8 cellular contexts compared by ENCODE assay signal in genomic region chr1:15949453-15950245, GRCh38. TPM values are rescaled to one million over a fixed set of nuclear protein-coding genes. Genes with fewer than 3 reads are reported as not detected.
DNase-seq lines count a peak whose midpoint lies in the region; ATAC-seq and TF ChIP-seq lines count a peak whose summit lies in the region.

No MANE protein-coding gene starts in this region.

- TF ChIP-seq CTCF in colonic mucosa (IDR thresholded peaks at IDR 0.05) (no peak), lower lobe of right lung (IDR thresholded peaks at IDR 0.05) (no peak)

- ATAC-seq in HG03521 (IDR thresholded peaks at IDR 0.05; ENCODE audit: unreplicated experiment) (peak; percentile 84), lower lobe of right lung (peak; percentile 91)

- peaks cover 10% of the 10 kb centered on the region for H3K36me3 ChIP-seq in colonic mucosa
- peaks cover 37% of the 10 kb centered on the region for H3K36me3 ChIP-seq in lower lobe of right lung

- no peaks in the 10 kb centered on the region for H3K9me3 ChIP-seq in colonic mucosa
- no peaks in the 10 kb centered on the region for H3K9me3 ChIP-seq in lower lobe of right lung

- peaks cover 7% of the 10 kb centered on the region for H3K4me1 ChIP-seq in colonic mucosa
- H3K4me1 ChIP-seq in lower lobe of right lung = peaks cover 70% of the 10 kb centered on the region

- no peaks in the 10 kb centered on the region for H3K27me3 ChIP-seq in colonic mucosa
- no peaks in the 10 kb centered on the region for H3K27me3 ChIP-seq in lower lobe of right lung (ENCODE audit: low read depth)

- H3K9ac ChIP-seq in colonic mucosa (ENCODE audit: low read depth in 2 of 2, low read length in 2 of 2) = peak overlapping the region; percentile 29 to 48

- no peak overlapping the region for H3K4me3 ChIP-seq in colonic mucosa
- H3K4me3 ChIP-seq in lower lobe of right lung = peak overlapping the region; percentile 37

- DNase-seq in DMS 273 (lab: John Stamatoyannopoulos, UW; ENCODE audit: unreplicated experiment) (peak; percentile 68), DMS 273 treated with DMSO at 0.1 percent for 48 hours (lab: John Stamatoyannopoulos, UW) (no peak), colonic mucosa (peak; percentile 73), lower lobe of right lung (peak; percentile 91), NCI-H2029 treated with DMSO at 0.1 percent for 48 hours (lab: John Stamatoyannopoulos, UW) (no peak)
- DNase-seq in activated CD4-positive, alpha-beta T cell treated with anti-CD3 and anti-CD28 coated beads, Interleukin-2, amount 50 U/mL, for 4 hours = peak; percentile 83 to 89
- peak; percentile 73 to 88 (median 75) for DNase-seq in stimulated activated CD4-positive, alpha-beta T cell treated with anti-CD3 and anti-CD28 coated beads, TNF-alpha, amount 100 ng/mL, for 24 hours (ENCODE audit: low read depth in 3 of 3)

- intact Hi-C loops in colonic mucosa (cut with DNase I) (no loop called here), lower lobe of right lung (cut with DNase I) (no loop called here)

- peak overlapping the region; percentile 69 for H3K27ac ChIP-seq in colonic mucosa
- H3K27ac ChIP-seq in lower lobe of right lung = peak overlapping the region; percentile 86

RNA-seq across cellular contexts. Expression of gene ZBTB17, which starts 26.3 kb away (rescaled TPM):
- total RNA-seq in colonic mucosa (10 to 100 TPM; 24.9 to 36.3 TPM), lower lobe of right lung (37.7 TPM)

RNA-seq across cellular contexts. Expression of gene SRARP, which starts 54.4 kb away (rescaled TPM):
- total RNA-seq in colonic mucosa (not detected), lower lobe of right lung (0.21 TPM)

Comparison
In these comparisons a context has a peak if more than half of its experiments do, and no peak if none do; other contexts are left out.
1. DNase-seq: peak in DMS 273 (single experiment), activated CD4-positive, alpha-beta T cell treated with anti-CD3 and anti-CD28 coated beads, Interleukin-2, amount 50 U/mL, for 4 hours (2 of 2), colonic mucosa (single experiment), lower lobe of right lung (single experiment) and stimulated activated CD4-positive, alpha-beta T cell treated with anti-CD3 and anti-CD28 coated beads, TNF-alpha, amount 100 ng/mL, for 24 hours (3 of 3); none in DMS 273 treated with DMSO at 0.1 percent for 48 hours (single experiment) and NCI-H2029 treated with DMSO at 0.1 percent for 48 hours (single experiment).